ENCODE assay signal across 17 cellular contexts in the genomic region with DNA sequence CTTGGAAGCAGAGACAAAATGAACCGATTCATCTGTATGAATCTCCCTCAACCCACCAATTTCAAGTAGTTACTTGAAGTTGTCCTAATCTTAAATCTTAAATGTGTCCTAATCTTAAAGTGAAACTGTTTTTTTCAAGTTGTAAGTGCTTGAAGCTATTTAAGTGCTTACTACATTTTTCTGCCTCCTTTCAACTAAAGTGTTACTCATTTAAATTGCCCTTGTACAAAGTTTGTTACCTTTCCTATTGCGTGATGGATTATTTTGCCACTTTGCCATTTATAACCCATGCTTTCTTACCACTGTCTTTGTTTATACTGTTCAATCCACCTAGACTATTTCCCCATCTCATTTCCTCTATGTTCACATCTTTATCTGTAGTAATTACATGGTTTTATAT. TPM values are rescaled to one million over a fixed set of nuclear protein-coding genes. Genes with fewer than 3 reads are reported as not detected.
DNase-seq lines count a peak whose midpoint lies in the region; ATAC-seq, FAIRE-seq and TF ChIP-seq lines count a peak whose summit lies in the region.
"Had no signal": no experiment of that assay in that cellular context is flagged by ENCODE, and none has a peak within 500 bp of the region (broad histone marks: within the 10 kb centered on the region; RNA-seq: fewer than 3 reads in every experiment).

No MANE protein-coding gene starts in this region.

- H3K27ac Mint-ChIP-seq in natural killer cell: peak overlapping the region; percentile 2 to 10
- H3K27ac Mint-ChIP-seq: activated CD4-positive, alpha-beta memory T cell treated with anti-CD3 and anti-CD28 coated beads for 36 hours; stimulated activated effector memory CD8-positive, alpha-beta T cell treated with anti-CD3 and anti-CD28 coated beads, Interleukin-12 subunit alpha, Interleukin-12 subunit beta, amount 100 ng/mL, for 72 hours had no signal

- no peak overlapping the region for H3K27ac ChIP-seq in DOHH2 (ENCODE audit: low read depth, low read length)
- H3K27ac ChIP-seq in OCI-LY1 (ENCODE audit: low read depth, low read length, poor library complexity, severe bottlenecking): peak overlapping the region; percentile 22
- peak overlapping the region; percentile 34 for H3K27ac ChIP-seq in coronary artery
- H3K27ac ChIP-seq: BLaER1, gastroesophageal sphincter, tibial nerve, VCaP had no signal

- peaks cover 25% of the 10 kb centered on the region for H3K79me2 ChIP-seq in DOHH2 (ENCODE audit: control insufficient read depth, low read length)
- peaks cover 13% of the 10 kb centered on the region for H3K79me2 ChIP-seq in OCI-LY1 (ENCODE audit: insufficient read depth, low read length)

- H3K27me3 ChIP-seq in DOHH2 (ENCODE audit: control insufficient read depth, low read length) (no peaks in the 10 kb centered on the region), OCI-LY1 (ENCODE audit: insufficient read depth, low read length) (no peaks in the 10 kb centered on the region)
- H3K27me3 ChIP-seq: gastroesophageal sphincter, tibial nerve had no signal

- intact Hi-C loops in natural killer cell (cut with micrococcal nuclease): loop anchor here (10.0 kb wide), 1 partner anchor 312 kb away; a partner anchor contains a TSS

- H3F3A ChIP-seq in DOHH2 (ENCODE audit: control insufficient read depth, insufficient read depth): peaks cover 20% of the 10 kb centered on the region
- 0 out of 2 replicates have a peak, but pooled peaks cover 5% of the 10 kb centered on the region for H3F3A ChIP-seq in OCI-LY1 (ENCODE audit: insufficient read depth, low read length)

- no peak overlapping the region for H3K4me3 Mint-ChIP-seq in natural killer cell
- H3K4me3 Mint-ChIP-seq: activated CD4-positive, alpha-beta memory T cell treated with anti-CD3 and anti-CD28 coated beads for 36 hours; stimulated activated effector memory CD8-positive, alpha-beta T cell treated with anti-CD3 and anti-CD28 coated beads, Interleukin-12 subunit alpha, Interleukin-12 subunit beta, amount 100 ng/mL, for 72 hours had no signal

- H3K4me2 ChIP-seq in DOHH2 (ENCODE audit: low read length) (0 out of 2 replicates have a peak overlapping the region, but pooled peaks have one; percentile 15), OCI-LY1 (ENCODE audit: low read length) (peak overlapping the region; percentile 91)
- H3K4me2 ChIP-seq: BLaER1 had no signal

- TF ChIP-seq CTCF in DOHH2 (IDR thresholded peaks at IDR 0.05; ENCODE audit: low read depth, low read length, poor library complexity, severe bottlenecking): no peak
- no peak for TF ChIP-seq CTCF in OCI-LY1 (IDR thresholded peaks at IDR 0.05; ENCODE audit: low read length)
- no peak for TF ChIP-seq CTCF in coronary artery (IDR thresholded peaks at IDR 0.05)
- no peak for TF ChIP-seq CTCF in natural killer cell (IDR thresholded peaks at IDR 0.05)

- ATAC-seq in natural killer cell (no peak), GM18868 (IDR thresholded peaks at IDR 0.05; ENCODE audit: unreplicated experiment) (no peak)
- ATAC-seq: gastroesophageal sphincter; stimulated activated effector memory CD8-positive, alpha-beta T cell treated with anti-CD3 and anti-CD28 coated beads, Interleukin-12 subunit alpha, Interleukin-12 subunit beta, amount 100 ng/mL, for 72 hours had no signal

- H3K4me1 ChIP-seq in DOHH2 (ENCODE audit: control insufficient read depth, low read length) (peaks cover 23% of the 10 kb centered on the region), OCI-LY1 (ENCODE audit: insufficient read depth, low read length, severe bottlenecking) (peaks cover 36% of the 10 kb centered on the region)

- H3K9me2 ChIP-seq in DOHH2 (replicated peaks; ENCODE audit: control insufficient read depth, low read length) (no peaks in the 10 kb centered on the region), OCI-LY1 (ENCODE audit: low read depth, low read length) (no peaks in the 10 kb centered on the region)

- no peaks in the 10 kb centered on the region for H3K27me3 Mint-ChIP-seq in natural killer cell (ENCODE audit: low read depth in 2 of 2)
- H3K27me3 Mint-ChIP-seq: activated CD4-positive, alpha-beta memory T cell treated with anti-CD3 and anti-CD28 coated beads for 36 hours had no signal

- no peaks in the 10 kb centered on the region for H3K9me3 Mint-ChIP-seq in natural killer cell
- H3K9me3 Mint-ChIP-seq: activated CD4-positive, alpha-beta memory T cell treated with anti-CD3 and anti-CD28 coated beads for 36 hours; stimulated activated effector memory CD8-positive, alpha-beta T cell treated with anti-CD3 and anti-CD28 coated beads, Interleukin-12 subunit alpha, Interleukin-12 subunit beta, amount 100 ng/mL, for 72 hours had no signal

- no peaks in the 10 kb centered on the region for H3K36me3 Mint-ChIP-seq in natural killer cell

- H3K36me3 ChIP-seq in DOHH2 (ENCODE audit: control insufficient read depth, low read length) (peaks cover 29% of the 10 kb centered on the region), OCI-LY1 (ENCODE audit: insufficient read depth, low read length) (peaks cover 33% of the 10 kb centered on the region)
- H3K36me3 ChIP-seq: HAP-1 had no signal

- no peaks in the 10 kb centered on the region for H4K20me1 ChIP-seq in DOHH2 (ENCODE audit: control insufficient read depth, insufficient read depth, low read depth, low read length)
- no peaks in the 10 kb centered on the region for H4K20me1 ChIP-seq in OCI-LY1 (ENCODE audit: insufficient read depth, low read length)

- no peak for TF ChIP-seq POLR2A in GM12892 (IDR thresholded peaks at IDR 0.05; ENCODE audit: low read depth, low read length)

- peak overlapping the region; percentile 7; the same call in 1 of the 2 replicates for H3K9ac ChIP-seq in OCI-LY1 (ENCODE audit: low read length)
- H3K9ac ChIP-seq: BLaER1 had no signal

- H3K9me3 ChIP-seq in DOHH2 (ENCODE audit: control insufficient read depth, insufficient read depth, low read length) (no peaks in the 10 kb centered on the region), OCI-LY1 (ENCODE audit: low read length) (no peaks in the 10 kb centered on the region)
- H3K9me3 ChIP-seq: BLaER1, gastroesophageal sphincter, HAP-1, tibial nerve had no signal

- no peak for FAIRE-seq in GM12892 (lab: Jason Lieb, UNC)

- no peak overlapping the region for H3K4me3 ChIP-seq in DOHH2 (ENCODE audit: low read length)
- H3K4me3 ChIP-seq in OCI-LY1 (ENCODE audit: low read depth, low read length, poor library complexity, severe bottlenecking): peak overlapping the region; percentile 16
- H3K4me3 ChIP-seq in coronary artery: no peak overlapping the region
- H3K4me3 ChIP-seq: BLaER1, gastroesophageal sphincter, HAP-1, tibial nerve had no signal

- DNase-seq in coronary artery (ENCODE audit: low spot score) (no peak), natural killer cell (no peak), NCI-H2227 (lab: John Stamatoyannopoulos, UW; ENCODE audit: unreplicated experiment) (no peak), GM12892 (ENCODE audit: insufficient read length) (no peak)
- DNase-seq: activated CD4-positive, alpha-beta memory T cell treated with anti-CD3 and anti-CD28 coated beads for 36 hours; KBM-7; NCI-H1092 treated with DMSO at 0.1 percent for 48 hours; NCI-H82 had no signal

- peaks cover 15 to 20% of the 10 kb centered on the region in 2 donors for H3K4me1 Mint-ChIP-seq in natural killer cell

- no peak overlapping the region for H2AFZ ChIP-seq in OCI-LY1 (ENCODE audit: low read length)

RNA-seq across cellular contexts. Expression of a gene that starts 2.9 kb away (rescaled TPM):
- 10 to 100 TPM; 22.1 to 33.3 (median 27.1) TPM for total RNA-seq in natural killer cell
- 22.3 TPM for polyA plus RNA-seq in GM12892 (2012; ENCODE audit: missing spikeins)

RNA-seq across cellular contexts. Expression of a gene that starts 19.1 kb away (rescaled TPM):
- 10 to 100 TPM in 1 of 3 donors, 1 to 10 TPM in 2; 5.5 to 10.5 (median 9.1) TPM for total RNA-seq in natural killer cell
- polyA plus RNA-seq in GM12892 (2012; ENCODE audit: missing spikeins): 11.2 TPM

RNA-seq across cellular contexts. Expression of a gene that starts 19.2 kb away (rescaled TPM):
- total RNA-seq in natural killer cell: 10 to 100 TPM; 49.2 to 54.6 (median 54.2) TPM
- polyA plus RNA-seq in GM12892 (2012; ENCODE audit: missing spikeins): 23.5 TPM
